In genomic region chr6:158609455-158610155, GRCh38 we compare ENCODE assay signal across 19 cellular contexts. TPM values are rescaled to one million over a fixed set of nuclear protein-coding genes. Genes with fewer than 3 reads are reported as not detected.
DNase-seq lines count a peak whose midpoint lies in the region; ATAC-seq and TF ChIP-seq lines count a peak whose summit lies in the region.
"Had no signal": no experiment of that assay in that cellular context is flagged by ENCODE, and none has a peak within 500 bp of the region (broad histone marks: within the 10 kb centered on the region; RNA-seq: fewer than 3 reads in every experiment).

No MANE protein-coding gene starts in this region.

- peak overlapping the region; percentile 36 for H3K27ac Mint-ChIP-seq in activated T-helper 17 cell treated with anti-CD3 and anti-CD28 coated beads, Interleukin-2, amount 50 U/mL, for 72 hours
- H3K27ac Mint-ChIP-seq: HFFc6 had no signal

- H3K27ac ChIP-seq in cardiac muscle cell: peak overlapping the region; percentile 99
- peak overlapping the region; percentile 72 for H3K27ac ChIP-seq in right cardiac atrium (ENCODE audit: low read length)
- H3K27ac ChIP-seq in testis: peak overlapping the region; percentile 34 to 67
- H3K27ac ChIP-seq: BLaER1 had no signal

- H3K36me3 ChIP-seq in cardiac muscle cell: peaks cover 5% of the 10 kb centered on the region
- no peaks in the 10 kb centered on the region for H3K36me3 ChIP-seq in testis (ENCODE audit: low read depth, missing control alignments)

- H3K4me1 ChIP-seq in cardiac muscle cell (ENCODE audit: low read depth) (peaks cover 47% of the 10 kb centered on the region), right cardiac atrium (ENCODE audit: control insufficient read depth, insufficient read depth, low read length) (peaks cover 21% of the 10 kb centered on the region), testis (peaks cover 31% of the 10 kb centered on the region)
- H3K4me1 ChIP-seq: BLaER1 had no signal

- H3K4me3 Mint-ChIP-seq in activated T-helper 17 cell treated with anti-CD3 and anti-CD28 coated beads, Interleukin-2, amount 50 U/mL, for 72 hours: no peak overlapping the region
- H3K4me3 Mint-ChIP-seq: CD8-positive, alpha-beta memory T cell; HFFc6 had no signal

- WGBS in right cardiac atrium: 71% methylated on average over 13 of the region's 13 CpGs
- 73 to 85% methylated on average over 10 to 13 of the region's 13 CpGs for WGBS in testis, 2 donors

- peaks cover 96% of the 10 kb centered on the region for H3K36me3 Mint-ChIP-seq in activated T-helper 17 cell treated with anti-CD3 and anti-CD28 coated beads, Interleukin-2, amount 50 U/mL, for 72 hours (ENCODE audit: low read depth)

- intact Hi-C loops in cardiac septum (cut with DNase I): no loop called here
- intact Hi-C loops in right cardiac atrium (cut with DNase I): loop anchor here in 1 of 4 donors (5.0 kb wide), 1 partner anchor 387 kb away; no protein-coding TSS in a partner anchor
- intact Hi-C loops in testis (cut with DNase I; ENCODE audit: low total_unique reads): no loop called here

- no peaks in the 10 kb centered on the region for H3K27me3 Mint-ChIP-seq in activated T-helper 17 cell treated with anti-CD3 and anti-CD28 coated beads, Interleukin-2, amount 50 U/mL, for 72 hours

- H3K27me3 ChIP-seq in cardiac muscle cell (no peaks in the 10 kb centered on the region), right cardiac atrium (ENCODE audit: control insufficient read depth, insufficient read depth) (no peaks in the 10 kb centered on the region), testis (no peaks in the 10 kb centered on the region)
- H3K27me3 ChIP-seq: BLaER1, MG63 had no signal

- no peak for ATAC-seq in activated T-helper 17 cell treated with anti-CD3 and anti-CD28 coated beads, Interleukin-2, amount 50 U/mL, for 72 hours (replicated peaks)
- ATAC-seq in right cardiac atrium: peak; percentile 54 to 66
- ATAC-seq: Panc1 had no signal

- TF ChIP-seq CTCF in cardiac muscle cell (IDR thresholded peaks at IDR 0.05; ENCODE audit: low read depth, low read length) (no peak), testis (IDR thresholded peaks at IDR 0.05) (no peak)

- no peak overlapping the region for H3K4me3 ChIP-seq in cardiac muscle cell
- no peak overlapping the region for H3K4me3 ChIP-seq in right cardiac atrium (ENCODE audit: low read length)
- no peak overlapping the region for H3K4me3 ChIP-seq in testis
- H3K4me3 ChIP-seq: BLaER1, MG63 had no signal

- peaks cover 5% of the 10 kb centered on the region for H3K4me1 Mint-ChIP-seq in activated T-helper 17 cell treated with anti-CD3 and anti-CD28 coated beads, Interleukin-2, amount 50 U/mL, for 72 hours

- DNase-seq in cardiac muscle cell (ENCODE audit: low read depth in 1 of 2, low spot score in 1 of 2) (no peak), cardiac septum (ENCODE audit: low spot score) (no peak), right cardiac atrium (peak in 2 of 3 donors; percentile 54 to 70), testis (no peak), HUDEP-2 (lab: John Stamatoyannopoulos, UW; ENCODE audit: unreplicated experiment in 76 of 76) (no peak)
- no peak for DNase-seq in activated CD4-positive, alpha-beta T cell treated with anti-CD3 and anti-CD28 coated beads, Interleukin-2, amount 50 U/mL, for 4 hours
- no peak for DNase-seq in activated effector memory CD4-positive, alpha-beta T cell treated with anti-CD3 and anti-CD28 coated beads, Interleukin-2, amount 50 U/mL, for 16 hours
- DNase-seq: CD8-positive, alpha-beta memory T cell; GDM1; HFFc6; Karpas-422; MG63; NCI-H1092; NCI-H146; NCI-H2081; NCI-H510A treated with DMSO at 0.1 percent for 48 hours had no signal

- no peaks in the 10 kb centered on the region for H3K9me3 ChIP-seq in cardiac muscle cell (ENCODE audit: low read depth)
- no peaks in the 10 kb centered on the region for H3K9me3 ChIP-seq in right cardiac atrium (ENCODE audit: control insufficient read depth, low read length)
- no peaks in the 10 kb centered on the region for H3K9me3 ChIP-seq in testis
- H3K9me3 ChIP-seq: MG63 had no signal

- H3K9me3 Mint-ChIP-seq in activated T-helper 17 cell treated with anti-CD3 and anti-CD28 coated beads, Interleukin-2, amount 50 U/mL, for 72 hours: no peaks in the 10 kb centered on the region

- TF ChIP-seq POLR2A in testis (IDR thresholded peaks at IDR 0.05): no peak

RNA-seq across cellular contexts. Expression of gene DYNLT1, which starts 34.9 kb away (rescaled TPM):
- total RNA-seq in cardiac muscle cell (86.5 and 102 TPM in 2 replicates), cardiac septum (131 TPM), right cardiac atrium (100 to 1,000 TPM in 3 of 4 donors, 10 to 100 TPM in 1; 97.7 to 115 (median 105) TPM), testis (100 to 1,000 TPM; 165 to 200 TPM)
- polyA plus RNA-seq in cardiac muscle cell (423 and 459 TPM in 2 replicates), right cardiac atrium (148 TPM), testis (ENCODE audit: insufficient read depth, low read depth, low replicate concordance) (319 TPM)
- 10 to 100 TPM; 82.3 to 89.8 TPM for total RNA-seq in activated T-helper 17 cell treated with anti-CD3 and anti-CD28 coated beads, Interleukin-2, amount 50 U/mL, for 72 hours

RNA-seq across cellular contexts. Expression of gene SYTL3, which starts 40.2 kb away (rescaled TPM):
- total RNA-seq in cardiac muscle cell (6.7 and 9.9 TPM in 2 replicates), cardiac septum (5.7 TPM), right cardiac atrium (10 to 100 TPM in 2 of 4 donors, 1 to 10 TPM in 2; 5.1 to 10.4 (median 10.0) TPM), testis (10 to 100 TPM; 10.2 to 11.0 TPM)
- polyA plus RNA-seq in cardiac muscle cell (11.4 and 15.9 TPM in 2 replicates), right cardiac atrium (5.0 TPM), testis (ENCODE audit: insufficient read depth, low read depth, low replicate concordance) (7.0 TPM)
- total RNA-seq in activated T-helper 17 cell treated with anti-CD3 and anti-CD28 coated beads, Interleukin-2, amount 50 U/mL, for 72 hours: 100 to 1,000 TPM; 118 to 331 TPM

RNA-seq across cellular contexts. Expression of gene TMEM181, which starts 49.7 kb away (rescaled TPM):
- total RNA-seq in cardiac muscle cell (18.5 and 21.0 TPM in 2 replicates), cardiac septum (10.6 TPM), right cardiac atrium (10 to 100 TPM; 16.0 to 24.5 (median 18.7) TPM), testis (10 to 100 TPM; 74.6 to 81.0 TPM)
- polyA plus RNA-seq in cardiac muscle cell (17.9 and 25.0 TPM in 2 replicates), right cardiac atrium (7.4 TPM), testis (ENCODE audit: insufficient read depth, low read depth, low replicate concordance) (41.4 TPM)
- total RNA-seq in activated T-helper 17 cell treated with anti-CD3 and anti-CD28 coated beads, Interleukin-2, amount 50 U/mL, for 72 hours: 10 to 100 TPM; 11.8 to 16.4 TPM

Comparison
In these comparisons a context has a peak if more than half of its experiments do, and no peak if none do; other contexts are left out.
1. DNase-seq: peak in right cardiac atrium (2 of 3); none in cardiac muscle cell (0 of 2), cardiac septum (single experiment), testis (single experiment), activated CD4-positive, alpha-beta T cell treated with anti-CD3 and anti-CD28 coated beads, Interleukin-2, amount 50 U/mL, for 4 hours (0 of 2), activated effector memory CD4-positive, alpha-beta T cell treated with anti-CD3 and anti-CD28 coated beads, Interleukin-2, amount 50 U/mL, for 16 hours (single experiment) and HUDEP-2 (0 of 76).
2. RNA of gene SYTL3, which starts 40.2 kb away (total RNA-seq): 118 to 331 TPM in activated T-helper 17 cell treated with anti-CD3 and anti-CD28 coated beads, Interleukin-2, amount 50 U/mL, for 72 hours; 10.2 to 11.0 TPM in testis, 5.1 to 10.4 TPM in right cardiac atrium, 6.7 to 9.9 TPM in cardiac muscle cell and 5.7 TPM in cardiac septum (single experiment); every median in the first group is over 4 times any median in the second.
3. Peak in every context shown above with its lines, with median percentiles within 50 percentile points of each other: H3K27ac ChIP-seq.